ENCODE assay signal across 22 cellular contexts in genomic region chr4:139118365-139118764, GRCh38.
"Had no signal": no experiment of that assay in that cellular context is flagged by ENCODE, and none has a peak within 500 bp of the region (broad histone marks: within the 10 kb centered on the region; RNA-seq: fewer than 3 reads in every experiment).

No MANE protein-coding gene starts in this region.

- DNase-seq: Karpas-422, KG1, MG63, NCI-H1092, NCI-H1105 treated with DMSO at 0.1 percent for 48 hours, NCI-H1417 treated with DMSO at 0.1 percent for 48 hours, NCI-H146, NCI-H1694 treated with DMSO at 0.1 percent for 48 hours, NCI-H1930, NCI-H2081 treated with DMSO at 0.1 percent for 48 hours, NCI-H2171, NCI-H226, NCI-H446, NCI-H510A, NCI-H524 treated with DMSO at 0.1 percent for 48 hours, NCI-H69, NCI-H774, SHP77, SK-N-SH, SW 1271 had no signal

- H3K27ac ChIP-seq: RWPE1 had no signal

- H3K4me3 ChIP-seq: MG63 had no signal

- H3K27me3 ChIP-seq: MG63 had no signal

- H3K36me3 ChIP-seq: MG63 had no signal

- FAIRE-seq: RCC 7860 had no signal

- H3K9me3 ChIP-seq: MG63, SK-N-SH had no signal

- H3K9ac ChIP-seq: SK-N-SH had no signal
